Comparison of ENCODE assay signal across 22 cellular contexts in genomic region chr12:77089701-77090220, GRCh38. TPM values are rescaled to one million over a fixed set of nuclear protein-coding genes. Genes with fewer than 3 reads are reported as not detected.
"Had no signal": no experiment of that assay in that cellular context is flagged by ENCODE, and none has a peak within 500 bp of the region (broad histone marks: within the 10 kb centered on the region; RNA-seq: fewer than 3 reads in every experiment).

No MANE protein-coding gene starts in this region.

- ATAC-seq: gastrocnemius medialis; left lobe of liver; naive thymus-derived CD8-positive, alpha-beta T cell; psoas muscle; right cardiac atrium; stimulated activated memory B cell treated with anti-CD40 and anti-IgM and Interleukin-4, amounts not matched to agents 10 μg/mL and 1 μg/mL and 100 μg/mL, for 72 hours; stimulated activated naive CD8-positive, alpha-beta T cell treated with anti-CD3 and anti-CD28 coated beads, Interleukin-15, Interleukin-2, amounts not matched to agents 100 U/mL and 50 U/mL, for 24 hours had no signal

- H3K4me1 Mint-ChIP-seq: nephron progenitor cell had no signal

- DNase-seq: cortex of kidney; dorsolateral prefrontal cortex; effector CD4-positive, alpha-beta T cell; gastrocnemius medialis; head of caudate nucleus; naive thymus-derived CD8-positive, alpha-beta T cell; nephron progenitor cell; occipital lobe; ovary; posterior cingulate gyrus; psoas muscle; right cardiac atrium; sigmoid colon; stimulated activated CD4-positive, alpha-beta T cell treated with anti-CD3 and anti-CD28 coated beads, Interleukin-4, amount 100 ng/mL, for 4 hours; stimulated activated naive CD8-positive, alpha-beta T cell treated with anti-CD3 and anti-CD28 coated beads, Interleukin-15, Interleukin-2, amounts not matched to agents 100 U/mL and 50 U/mL, for 24 hours; substantia nigra; testis; tibial artery had no signal

- H3K27me3 ChIP-seq: dorsolateral prefrontal cortex, gastrocnemius medialis, ovary, sigmoid colon, testis, tibial artery had no signal

- H3K4me3 Mint-ChIP-seq: naive thymus-derived CD8-positive, alpha-beta T cell; nephron progenitor cell; stimulated activated memory B cell treated with anti-CD40 and anti-IgM and Interleukin-4, amounts not matched to agents 10 μg/mL and 1 μg/mL and 100 μg/mL, for 72 hours; type B pancreatic cell had no signal

- H3K27ac ChIP-seq: dorsolateral prefrontal cortex, gastrocnemius medialis, ovary, psoas muscle, sigmoid colon, testis, tibial artery had no signal

- H3K36me3 Mint-ChIP-seq: naive thymus-derived CD8-positive, alpha-beta T cell; type B pancreatic cell had no signal

- H3K9me3 ChIP-seq: gastrocnemius medialis, ovary, psoas muscle, sigmoid colon, testis, tibial artery had no signal

- H3K36me3 ChIP-seq: gastrocnemius medialis, ovary, sigmoid colon, tibial artery had no signal

- H3K4me1 ChIP-seq: gastrocnemius medialis, psoas muscle, sigmoid colon, testis, tibial artery had no signal

- H3K4me3 ChIP-seq: dorsolateral prefrontal cortex, gastrocnemius medialis, lung, ovary, psoas muscle, sigmoid colon, testis, tibial artery had no signal

- H3K27me3 Mint-ChIP-seq: stimulated activated memory B cell treated with anti-CD40 and anti-IgM and Interleukin-4, amounts not matched to agents 10 μg/mL and 1 μg/mL and 100 μg/mL, for 72 hours; type B pancreatic cell had no signal

- H3K27ac Mint-ChIP-seq: naive thymus-derived CD8-positive, alpha-beta T cell; stimulated activated memory B cell treated with anti-CD40 and anti-IgM and Interleukin-4, amounts not matched to agents 10 μg/mL and 1 μg/mL and 100 μg/mL, for 72 hours; type B pancreatic cell had no signal

- H3K9me3 Mint-ChIP-seq: type B pancreatic cell had no signal

RNA-seq across cellular contexts. Expression of gene E2F7, which starts 24.4 kb away (rescaled TPM):
- total RNA-seq: gastrocnemius medialis; naive thymus-derived CD8-positive, alpha-beta T cell had no signal
- polyA plus RNA-seq: naive thymus-derived CD8-positive, alpha-beta T cell had no signal
